Comparison of ENCODE assay signal across 11 cellular contexts in the genomic region with DNA sequence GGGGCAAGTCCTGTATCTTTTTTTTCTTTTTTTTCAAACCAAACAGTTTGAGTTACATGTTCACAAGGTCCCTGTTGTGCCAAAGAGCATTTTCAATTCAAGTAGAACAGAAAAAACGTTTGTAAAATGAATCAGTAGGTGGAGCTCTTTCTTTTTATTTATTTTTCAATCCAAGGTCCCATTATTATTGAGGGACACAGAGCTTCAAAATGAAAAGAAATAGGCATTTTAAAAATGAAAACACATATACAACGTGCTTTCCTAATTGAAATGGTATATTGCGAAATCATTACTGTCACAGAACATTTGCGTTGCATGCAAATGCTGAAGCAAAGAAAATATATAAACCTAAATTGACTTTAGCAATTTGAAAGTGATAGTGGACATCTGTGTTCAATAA.
A peak's percentile ranks its signal among the peaks of the same experiment; 100 is the strongest.
DNase-seq lines count a peak whose midpoint lies in the region; ATAC-seq and FAIRE-seq lines count a peak whose summit lies in the region.
"Had no signal": no experiment of that assay in that cellular context is flagged by ENCODE, and none has a peak within 500 bp of the region (broad histone marks: within the 10 kb centered on the region; RNA-seq: fewer than 3 reads in every experiment).

No MANE protein-coding gene starts in this region.

- 37 to 45% (median 42%) methylated on average over 4 of the region's 4 CpGs for WGBS in small intestine, 3 donors

- H3K27me3 Mint-ChIP-seq in activated naive CD8-positive, alpha-beta T cell treated with anti-CD3 and anti-CD28 coated beads, Interleukin-2, amount 50 U/mL, for 24 hours: peaks cover 1% of the 10 kb centered on the region
- H3K27me3 Mint-ChIP-seq: dendritic cell treated with granulocyte-macrophage colony-stimulating factor and Interleukin-4, amounts not matched to agents 40 ng/mL and 50 ng/mL, for 4 days; stimulated activated naive CD8-positive, alpha-beta T cell treated with anti-CD3 and anti-CD28 coated beads, Interleukin-15, Interleukin-2, amounts not matched to agents 100 ng/mL and 50 ng/mL, for 24 hours had no signal

- H3K9me3 Mint-ChIP-seq in activated naive CD8-positive, alpha-beta T cell treated with anti-CD3 and anti-CD28 coated beads, Interleukin-2, amount 50 U/mL, for 24 hours: peaks cover 8% of the 10 kb centered on the region
- H3K9me3 Mint-ChIP-seq: dendritic cell treated with granulocyte-macrophage colony-stimulating factor and Interleukin-4, amounts not matched to agents 40 ng/mL and 50 ng/mL, for 4 days; stimulated activated naive CD8-positive, alpha-beta T cell treated with anti-CD3 and anti-CD28 coated beads, Interleukin-15, Interleukin-2, amounts not matched to agents 100 ng/mL and 50 ng/mL, for 24 hours had no signal

- no peak overlapping the region for H3K4me3 Mint-ChIP-seq in activated naive CD8-positive, alpha-beta T cell treated with anti-CD3 and anti-CD28 coated beads, Interleukin-2, amount 50 U/mL, for 24 hours
- H3K4me3 Mint-ChIP-seq: dendritic cell treated with granulocyte-macrophage colony-stimulating factor and Interleukin-4, amounts not matched to agents 40 ng/mL and 50 ng/mL, for 4 days; stimulated activated naive CD8-positive, alpha-beta T cell treated with anti-CD3 and anti-CD28 coated beads, Interleukin-15, Interleukin-2, amounts not matched to agents 100 ng/mL and 50 ng/mL, for 24 hours had no signal

- FAIRE-seq in small intestine (lab: Jason Lieb, UNC): no peak
- FAIRE-seq: TTC549 had no signal

- H3K36me3 ChIP-seq in small intestine (ENCODE audit: control insufficient read depth in 2 of 2, insufficient read depth in 2 of 2, low read length in 2 of 2): no peaks in the 10 kb centered on the region

- H3K27ac Mint-ChIP-seq in activated naive CD8-positive, alpha-beta T cell treated with anti-CD3 and anti-CD28 coated beads, Interleukin-2, amount 50 U/mL, for 24 hours: no peak overlapping the region
- H3K27ac Mint-ChIP-seq: dendritic cell treated with granulocyte-macrophage colony-stimulating factor and Interleukin-4, amounts not matched to agents 40 ng/mL and 50 ng/mL, for 4 days; stimulated activated naive CD8-positive, alpha-beta T cell treated with anti-CD3 and anti-CD28 coated beads, Interleukin-15, Interleukin-2, amounts not matched to agents 100 ng/mL and 50 ng/mL, for 24 hours had no signal

- H3K27me3 ChIP-seq in small intestine (ENCODE audit: control insufficient read depth in 2 of 2, insufficient read depth in 2 of 2, low read length in 2 of 2): no peaks in the 10 kb centered on the region

- H3K4me1 ChIP-seq in small intestine (ENCODE audit: control insufficient read depth in 2 of 2, insufficient read depth in 1 of 2, low read depth in 1 of 2, low read length in 1 of 2): no peaks in the 10 kb centered on the region

- H3K27ac ChIP-seq in epithelial cell of prostate: peak overlapping the region; percentile 38
- H3K27ac ChIP-seq in small intestine (ENCODE audit: low read depth in 1 of 2, low read length in 1 of 2): no peak overlapping the region
- H3K27ac ChIP-seq: HL-60 had no signal

- no peaks in the 10 kb centered on the region for H3K36me3 Mint-ChIP-seq in activated naive CD8-positive, alpha-beta T cell treated with anti-CD3 and anti-CD28 coated beads, Interleukin-2, amount 50 U/mL, for 24 hours (ENCODE audit: low read depth)

- H3K4me3 ChIP-seq in small intestine (ENCODE audit: low read depth in 1 of 2, low read length in 2 of 2): no peak overlapping the region

- ATAC-seq in activated naive CD8-positive, alpha-beta T cell treated with anti-CD3 and anti-CD28 coated beads, Interleukin-2, amount 50 U/mL, for 24 hours: no peak
- ATAC-seq in HG03442 (IDR thresholded peaks at IDR 0.05; ENCODE audit: unreplicated experiment): no peak

- no peaks in the 10 kb centered on the region for H3K9me3 ChIP-seq in small intestine (ENCODE audit: control insufficient read depth, low read depth)

- DNase-seq in HCEC 1CT (peak; percentile 48), NCI-H748 treated with DMSO at 0.1 percent for 48 hours (lab: John Stamatoyannopoulos, UW) (peak; percentile 0), epithelial cell of prostate (ENCODE audit: low read depth, low spot score) (no peak), small intestine (peak; percentile 34)
- DNase-seq in activated naive CD8-positive, alpha-beta T cell treated with anti-CD3 and anti-CD28 coated beads, Interleukin-2, amount 50 U/mL, for 24 hours: no peak
- DNase-seq in activated CD8-positive, alpha-beta memory T cell treated with anti-CD3 and anti-CD28 coated beads, Interleukin-2, amount 50 U/mL, for 48 hours: no peak

- no peaks in the 10 kb centered on the region for H3K4me1 Mint-ChIP-seq in activated naive CD8-positive, alpha-beta T cell treated with anti-CD3 and anti-CD28 coated beads, Interleukin-2, amount 50 U/mL, for 24 hours

Comparison
In these comparisons a context has a peak if more than half of its experiments do, and no peak if none do; other contexts are left out.
1. DNase-seq: peak in HCEC 1CT (single experiment), NCI-H748 treated with DMSO at 0.1 percent for 48 hours (single experiment) and small intestine (single experiment); none in epithelial cell of prostate (single experiment), activated naive CD8-positive, alpha-beta T cell treated with anti-CD3 and anti-CD28 coated beads, Interleukin-2, amount 50 U/mL, for 24 hours (single experiment) and activated CD8-positive, alpha-beta memory T cell treated with anti-CD3 and anti-CD28 coated beads, Interleukin-2, amount 50 U/mL, for 48 hours (single experiment).